2 cellular contexts compared by ENCODE assay signal in genomic region chrX:123291623-123292022, GRCh38.
TF ChIP-seq lines count a peak whose summit lies in the region.

No MANE protein-coding gene starts in this region.

TF ChIP-seq in SK-N-SH, 30 proteins besides CTCF, POLR2A, EP300 and RAD21 (continued from another document):
- TF ChIP-seq USF1 (IDR thresholded peaks at IDR 0.05; ENCODE audit: borderline replicate concordance, low read depth) = no peak

TF ChIP-seq in SK-N-SH treated with all-trans-retinoic acid at 6 μM for 48 hours, 23 proteins besides CTCF, POLR2A, EP300 and RAD21 (continued from another document):
- TF ChIP-seq TSHZ2 (CRISPR knock-in tag; IDR thresholded peaks at IDR 0.05) (no peak), OSR1 (CRISPR knock-in tag; IDR thresholded peaks at IDR 0.05) (no peak), ZFP3 (CRISPR knock-in tag; IDR thresholded peaks at IDR 0.05) (no peak), ISL1 (CRISPR knock-in tag; IDR thresholded peaks at IDR 0.05) (no peak), TCF4 (CRISPR knock-in tag; IDR thresholded peaks at IDR 0.05; ENCODE audit: borderline replicate concordance) (no peak), ESRRG (CRISPR knock-in tag; IDR thresholded peaks at IDR 0.05) (no peak), GLIS3 (CRISPR knock-in tag; IDR thresholded peaks at IDR 0.05) (no peak), ZNF70 (CRISPR knock-in tag; IDR thresholded peaks at IDR 0.05) (no peak), CREB5 (CRISPR knock-in tag; IDR thresholded peaks at IDR 0.05; ENCODE audit: low read depth) (no peak)
